In genomic region chr5:83169938-83170337, GRCh38 we compare ENCODE assay signal across 1 cellular context.
TF ChIP-seq lines count a peak whose summit lies in the region.

No MANE protein-coding gene starts in this region.

TF ChIP-seq in GM23338, 12 proteins besides CTCF, POLR2A, EP300 and RAD21 (continued from another document):
- TF ChIP-seq REST (IDR thresholded peaks at IDR 0.05; ENCODE audit: unreplicated experiment) (no peak), ETS1 (IDR thresholded peaks at IDR 0.05) (no peak), STAT1 (IDR thresholded peaks at IDR 0.05; ENCODE audit: unreplicated experiment) (no peak), ZNF462 (CRISPR knock-in tag; IDR thresholded peaks at IDR 0.05) (no peak), JUNB (IDR thresholded peaks at IDR 0.05; ENCODE audit: unreplicated experiment) (no peak)
